1 cellular context compared by ENCODE assay signal in genomic region chr6:51213806-51214205, GRCh38.
TF ChIP-seq lines count a peak whose summit lies in the region.

No MANE protein-coding gene starts in this region.

TF ChIP-seq in SK-N-SH, 30 proteins besides CTCF, POLR2A, EP300 and RAD21 (continued from another document):
- no peak for TF ChIP-seq JUND (IDR thresholded peaks at IDR 0.05)
- no peak for TF ChIP-seq TCF12 (IDR thresholded peaks at IDR 0.05)
- no peak for TF ChIP-seq NRF1 (IDR thresholded peaks at IDR 0.05; ENCODE audit: low read depth, low read length)
- TF ChIP-seq EZH2phosphoT487 (IDR thresholded peaks at IDR 0.05; ENCODE audit: borderline replicate concordance, low read depth) = no peak
- TF ChIP-seq SIN3A (IDR thresholded peaks at IDR 0.05; ENCODE audit: borderline replicate concordance, low read depth, low read length) = no peak
